ENCODE assay signal across 34 cellular contexts in the genomic region with DNA sequence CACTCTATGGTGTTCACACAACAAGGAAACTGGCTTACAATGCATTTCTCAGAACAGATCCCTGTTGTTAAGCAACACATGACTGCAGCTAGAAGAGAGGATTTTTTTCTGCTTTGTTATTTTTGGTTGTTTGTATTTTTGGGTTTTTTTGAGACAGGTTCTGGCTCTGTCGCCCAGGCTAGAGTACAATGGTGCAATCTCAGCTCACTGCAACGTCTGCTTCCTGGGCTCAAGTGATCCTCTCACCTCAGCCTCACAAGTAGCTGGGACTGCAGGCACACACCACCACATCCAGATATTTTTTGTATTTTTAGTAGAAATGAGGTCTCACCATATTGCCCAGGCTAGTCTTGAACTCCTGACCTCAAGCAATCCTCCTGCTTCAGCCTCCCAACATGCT. TPM values are rescaled to one million over a fixed set of nuclear protein-coding genes. Genes with fewer than 3 reads are reported as not detected.
"Had no signal": no experiment of that assay in that cellular context is flagged by ENCODE, and none has a peak within 500 bp of the region (broad histone marks: within the 10 kb centered on the region; RNA-seq: fewer than 3 reads in every experiment).

No MANE protein-coding gene starts in this region.

- H3K27ac ChIP-seq: adrenal gland, body of pancreas, brain microvascular endothelial cell, breast epithelium, VCaP had no signal

- H3K36me3 ChIP-seq: adrenal gland, brain microvascular endothelial cell, breast epithelium had no signal

- H3K9me3 ChIP-seq: adrenal gland, body of pancreas, breast epithelium had no signal

- H3K27me3 ChIP-seq: adrenal gland, body of pancreas, brain microvascular endothelial cell, breast epithelium had no signal

- H3K4me3 ChIP-seq: adrenal gland, body of pancreas, breast epithelium had no signal

- H3K4me1 ChIP-seq: adrenal gland, breast epithelium had no signal

- DNase-seq: activated B cell treated with CpG ODN at 0.5 μM for 24 hours; activated CD4-positive, alpha-beta memory T cell treated with anti-CD3 and anti-CD28 coated beads for 36 hours; activated CD4-positive, alpha-beta T cell treated with anti-CD3 and anti-CD28 coated beads for 4 hours; activated CD4-positive, alpha-beta T cell treated with anti-CD3 and anti-CD28 coated beads, Interleukin-2, amount 10 ng/mL, durations not matched to agents 24 days and 14 days; activated CD4-positive, alpha-beta T cell treated with anti-CD3 and anti-CD28 coated beads, Interleukin-2, amount 50 U/mL, for 1 hour; activated CD4-positive, alpha-beta T cell treated with anti-CD3 and anti-CD28 coated beads, Interleukin-2, amount 50 U/mL, for 4 hours; activated CD4-positive, CD25-positive, alpha-beta regulatory T cell treated with anti-CD3 and anti-CD28 coated beads, Interleukin-2, amount 50 U/mL, for 72 hours; activated CD8-positive, alpha-beta memory T cell treated with anti-CD3 and anti-CD28 coated beads, Interleukin-2, amount 50 U/mL, for 4 hours; activated CD8-positive, alpha-beta T cell treated with anti-CD3 and anti-CD28 coated beads for 36 hours; activated effector memory CD4-positive, alpha-beta T cell treated with anti-CD3 and anti-CD28 coated beads, Interleukin-2, amount 50 U/mL, for 16 hours; activated gamma-delta T cell treated with Interleukin-2 at 50 U/mL for 16 hours; activated naive CD4-positive, alpha-beta T cell; activated naive CD4-positive, alpha-beta T cell treated with anti-CD3 and anti-CD28 coated beads for 36 hours; activated naive CD4-positive, alpha-beta T cell treated with anti-CD3 and anti-CD28 coated beads, Interleukin-2, amount 50 U/mL, for 16 hours; activated naive CD8-positive, alpha-beta T cell treated with anti-CD3 and anti-CD28 coated beads for 36 hours; activated T-cell treated with anti-CD3 and anti-CD28 coated beads for 4 hours; activated T-cell treated with anti-CD3 and anti-CD28 coated beads, Interleukin-2, amount 50 U/mL, for 1 hour; activated T-cell treated with anti-CD3 and anti-CD28 coated beads, Interleukin-2, amount 50 U/mL, for 4 hours; activated T-cell treated with anti-CD3 and anti-CD28 coated beads, Interleukin-2, amount 50 U/mL, for 72 hours; adrenal gland; amniotic stem cell; aorta; body of pancreas; brain microvascular endothelial cell; central memory CD4-positive, alpha-beta T cell; T-helper 2 cell; T-helper 9 cell had no signal

- FAIRE-seq: astrocyte, colon, TTC549 had no signal

- ATAC-seq: activated CD8-positive, alpha-beta T cell treated with anti-CD3 and anti-CD28 coated beads for 36 hours; activated naive CD4-positive, alpha-beta T cell treated with anti-CD3 and anti-CD28 coated beads, Interleukin-2, amount 50 U/mL, for 72 hours; activated T-cell treated with anti-CD3 and anti-CD28 coated beads, Interleukin-2, amount 50 U/mL, for 4 hours; activated T-cell treated with anti-CD3 and anti-CD28 coated beads, Interleukin-2, amount 50 U/mL, for 72 hours; activated T-helper 17 cell treated with anti-CD3 and anti-CD28 coated beads, Interleukin-2, amount 50 U/mL, for 72 hours; body of pancreas had no signal

RNA-seq across cellular contexts. Expression of a gene that starts 12.7 kb away (rescaled TPM):
- total RNA-seq: activated T-helper 17 cell treated with anti-CD3 and anti-CD28 coated beads, Interleukin-2, amount 50 U/mL, for 72 hours had no signal
